In the genomic region with DNA sequence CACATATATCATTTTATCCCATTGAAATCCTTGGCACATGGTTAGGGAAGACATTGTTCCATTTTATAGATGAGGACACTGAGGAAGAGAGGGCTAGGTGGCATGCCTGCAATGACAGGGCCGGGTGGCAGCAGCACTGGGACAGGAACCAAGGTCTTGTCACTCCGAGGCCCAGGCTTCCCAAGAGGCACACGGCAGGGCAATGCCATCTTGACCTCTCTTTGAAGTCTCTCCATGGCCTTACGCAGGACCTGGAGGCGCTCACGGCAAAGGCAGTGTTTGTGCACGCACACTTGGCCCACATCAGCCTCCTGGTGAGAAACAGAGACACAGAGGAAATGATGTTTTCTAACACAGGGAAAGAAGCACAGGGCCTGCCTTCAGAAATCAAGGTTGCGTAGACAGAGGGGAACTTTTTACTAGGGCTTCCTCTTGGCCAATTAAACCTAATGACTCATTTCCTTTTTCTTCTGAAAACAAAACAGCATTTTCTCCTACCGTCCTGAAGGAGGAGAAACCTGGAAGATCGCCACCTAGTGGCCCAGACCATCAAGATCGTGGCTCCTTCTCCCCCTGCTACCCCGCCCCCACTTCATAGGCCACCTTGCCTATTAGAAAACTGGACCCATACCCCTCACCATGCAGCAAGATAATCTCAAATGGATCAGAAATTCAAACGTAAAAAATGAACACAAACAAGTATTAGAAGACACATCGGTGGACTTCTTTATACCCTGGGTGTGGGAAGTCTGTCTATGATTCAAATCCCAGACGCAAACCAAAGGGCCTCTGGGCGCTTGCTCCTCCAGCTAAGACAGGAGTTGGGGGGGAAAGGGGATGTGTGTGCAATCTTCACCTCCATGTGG, we compare ENCODE assay signal across 8 cellular contexts.
DNase-seq lines count a peak whose midpoint lies in the region; ATAC-seq and TF ChIP-seq lines count a peak whose summit lies in the region.

No MANE protein-coding gene starts in this region.

- H3K4me1 Mint-ChIP-seq in activated CD4-positive, alpha-beta T cell treated with anti-CD3 and anti-CD28 coated beads for 36 hours, result peaks cover 18% of the 10 kb centered on the region

- CTCF ChIA-PET in activated CD4-positive, alpha-beta T cell treated with anti-CD3 and anti-CD28 coated beads for 36 hours (lab: Charles Lee), result interaction anchor here (0.7 to 1.7 kb wide), 3 partner anchors 33 to 126 kb away, joined by 3 to 4 read pairs (median 3); no protein-coding TSS in a partner anchor

- H3K27me3 ChIP-seq in colonic mucosa (no peaks in the 10 kb centered on the region), left lung (no peaks in the 10 kb centered on the region)

- intact Hi-C loops in activated CD4-positive, alpha-beta T cell treated with anti-CD3 and anti-CD28 coated beads for 36 hours (cut with DNase I, micrococcal nuclease), result loop anchor here (1.0 to 10.0 kb wide), 8 partner anchors 15 to 637 kb away; a partner anchor contains a TSS
- intact Hi-C loops in colonic mucosa (cut with DNase I), result loop anchor here (10.0 kb wide), 3 partner anchors 75 to 635 kb away; a partner anchor contains a TSS
- intact Hi-C loops in left lung (cut with DNase I), result no loop called here

- H3K9me3 ChIP-seq in colonic mucosa (no peaks in the 10 kb centered on the region), left lung (no peaks in the 10 kb centered on the region)

- H3K4me3 Mint-ChIP-seq in activated CD4-positive, alpha-beta T cell treated with anti-CD3 and anti-CD28 coated beads for 36 hours, result peak overlapping the region; percentile 37

- H3K27ac Mint-ChIP-seq in activated CD4-positive, alpha-beta T cell treated with anti-CD3 and anti-CD28 coated beads for 36 hours, result peak overlapping the region; percentile 93

- H3K36me3 ChIP-seq in colonic mucosa, result no peaks in the 10 kb centered on the region
- no peaks in the 10 kb centered on the region for H3K36me3 ChIP-seq in left lung

- no peaks in the 10 kb centered on the region for H3K4me1 ChIP-seq in colonic mucosa
- H3K4me1 ChIP-seq in left lung, result peaks cover 0 to 46% of the 10 kb centered on the region in 2 donors

- peak; percentile 79 for TF ChIP-seq CTCF in AG09319 (IDR thresholded peaks at IDR 0.05; ENCODE audit: low read depth, low read length)
- peak; percentile 90 for TF ChIP-seq CTCF in colonic mucosa (IDR thresholded peaks at IDR 0.05)
- TF ChIP-seq CTCF in left lung (IDR thresholded peaks at IDR 0.05), result peak; percentile 78 to 90

- H3K9ac ChIP-seq in colonic mucosa (ENCODE audit: low read depth in 2 of 2, low read length in 2 of 2), result peak overlapping the region; percentile 48 to 64

- peaks cover 5% of the 10 kb centered on the region for H3K27me3 Mint-ChIP-seq in activated CD4-positive, alpha-beta T cell treated with anti-CD3 and anti-CD28 coated beads for 36 hours

- H3K27ac ChIP-seq in colonic mucosa, result peak overlapping the region; percentile 83
- H3K27ac ChIP-seq in left lung, result peak overlapping the region; percentile 85 to 93

- H3K4me3 ChIP-seq in colonic mucosa (no peak overlapping the region), left lung (no peak overlapping the region)

- no peaks in the 10 kb centered on the region for H3K9me3 Mint-ChIP-seq in activated CD4-positive, alpha-beta T cell treated with anti-CD3 and anti-CD28 coated beads for 36 hours (ENCODE audit: low read depth)

- ATAC-seq in GM18907 (IDR thresholded peaks at IDR 0.05; ENCODE audit: unreplicated experiment), result peak; percentile 88
- peak; percentile 89 for ATAC-seq in HG03135 (IDR thresholded peaks at IDR 0.05; ENCODE audit: unreplicated experiment)
- ATAC-seq in activated CD4-positive, alpha-beta T cell treated with anti-CD3 and anti-CD28 coated beads for 36 hours, result peak; percentile 96
- ATAC-seq in left lung, result peak; percentile 95

- no peaks in the 10 kb centered on the region for H3K36me3 Mint-ChIP-seq in activated CD4-positive, alpha-beta T cell treated with anti-CD3 and anti-CD28 coated beads for 36 hours (ENCODE audit: low read depth)

- DNase-seq in AG09319 (ENCODE audit: extremely low read depth, low read depth), result peak; percentile 86
- peak; percentile 79 for DNase-seq in NCI-H345 (lab: John Stamatoyannopoulos, UW)
- peak; percentile 92 for DNase-seq in activated CD4-positive, alpha-beta T cell treated with anti-CD3 and anti-CD28 coated beads for 36 hours
- DNase-seq in colonic mucosa, result peak; percentile 91
- peak; percentile 85 to 91 for DNase-seq in left lung
- DNase-seq in stimulated activated CD4-positive, alpha-beta T cell treated with anti-CD3 and anti-CD28 coated beads, Interleukin-4, amount 100 ng/mL, for 1 hour, result peak; percentile 84

- POLR2A ChIA-PET in activated CD4-positive, alpha-beta T cell treated with anti-CD3 and anti-CD28 coated beads for 36 hours (lab: Charles Lee), result no interaction called here

Comparison
In these comparisons a context has a peak if more than half of its experiments do, and no peak if none do; other contexts are left out.
1. intact Hi-C loops: an anchor here in activated CD4-positive, alpha-beta T cell treated with anti-CD3 and anti-CD28 coated beads for 36 hours (1.0 to 10.0 kb wide) and colonic mucosa (10.0 kb wide); none called in left lung.